Comparison of ENCODE assay signal across 8 cellular contexts in genomic region chr2:203328735-203329549, GRCh38. TPM values are rescaled to one million over a fixed set of nuclear protein-coding genes. Genes with fewer than 3 reads are reported as not detected.
DNase-seq lines count a peak whose midpoint lies in the region; ATAC-seq, FAIRE-seq and TF ChIP-seq lines count a peak whose summit lies in the region.

No MANE protein-coding gene starts in this region.

- peak overlapping the region; percentile 93 for H3K27ac Mint-ChIP-seq in WTC11

- TF ChIP-seq CTCF in GM10266 (IDR thresholded peaks at IDR 0.05; ENCODE audit: control insufficient read depth, insufficient read depth, low read depth, missing control alignments): no peak
- TF ChIP-seq CTCF in WTC11 (IDR thresholded peaks at IDR 0.05): no peak

- POLR2A ChIA-PET in WTC11 (lab: Charles Lee): interaction anchor here (0.6 to 1.0 kb wide), 3 partner anchors 26 to 89 kb away, joined by 3 to 7 read pairs (median 3); no protein-coding TSS in a partner anchor

- H3K4me1 Mint-ChIP-seq in WTC11: peaks cover 32% of the 10 kb centered on the region

- CTCF ChIA-PET in WTC11 (lab: Charles Lee): interaction anchor here (0.7 kb wide), 2 partner anchors 12 to 88 kb away, joined by 5 read pairs; no protein-coding TSS in a partner anchor

- H3K36me3 Mint-ChIP-seq in WTC11: no peaks in the 10 kb centered on the region; the same call in 1 of the 2 replicates

- ATAC-seq in WTC11 (peak; percentile 26), left lobe of liver (peak; percentile 74)

- no peaks in the 10 kb centered on the region for H3K27me3 Mint-ChIP-seq in WTC11 (ENCODE audit: low read depth)

- H3K9me3 Mint-ChIP-seq in WTC11: no peaks in the 10 kb centered on the region

- DNase-seq in GM10266 (ENCODE audit: extremely low spot score) (peak; percentile 74), H54 (ENCODE audit: insufficient read length, low spot score) (peak; percentile 38), LHCN-M2 (ENCODE audit: low read depth) (peak; percentile 37), WTC11 (ENCODE audit: low spot score) (peak; percentile 50), left lobe of liver (ENCODE audit: low spot score) (no peak), NCI-H1436 treated with DMSO at 0.1 percent for 48 hours (lab: John Stamatoyannopoulos, UW) (no peak)
- peak; percentile 50 for DNase-seq in stimulated activated CD4-positive, alpha-beta T cell treated with anti-CD3 and anti-CD28 coated beads, Interleukin-4, amount 100 ng/mL, for 1 hour

- peak overlapping the region; percentile 89 for H3K4me3 Mint-ChIP-seq in WTC11

- no peak for FAIRE-seq in H54 (lab: Jason Lieb, UNC)

- peak overlapping the region; percentile 79 for H3K27ac ChIP-seq in cingulate gyrus (ENCODE audit: low read depth, low read length)

- no peak for TF ChIP-seq POLR2A in H54 (IDR thresholded peaks at IDR 0.05; ENCODE audit: low read depth, low read length)

TF ChIP-seq in WTC11, 78 proteins besides CTCF, POLR2A, EP300 and RAD21:
- no peak for TF ChIP-seq RELA (CRISPR knock-in tag; IDR thresholded peaks at IDR 0.05; ENCODE audit: borderline replicate concordance)
TF ChIP-seq in WTC11: peak in this region for 0.

RNA-seq across cellular contexts. Expression of gene ABI2, which starts 0.7 kb away (rescaled TPM):
- 40.9 and 43.5 TPM in 2 replicates for total RNA-seq in LHCN-M2 (2014; rRNA removed)
- 41.7 TPM for polyA plus RNA-seq in LHCN-M2 (2012)
- 121 to 134 TPM (median 132 TPM) in 3 replicates for total RNA-seq in WTC11 (2021)
- 7.2 TPM for total RNA-seq in left lobe of liver

Comparison
In these comparisons a context has a peak if more than half of its experiments do, and no peak if none do; other contexts are left out.
1. DNase-seq: peak in GM10266 (single experiment), H54 (single experiment), LHCN-M2 (single experiment), WTC11 (single experiment) and stimulated activated CD4-positive, alpha-beta T cell treated with anti-CD3 and anti-CD28 coated beads, Interleukin-4, amount 100 ng/mL, for 1 hour (single experiment); none in left lobe of liver (single experiment) and NCI-H1436 treated with DMSO at 0.1 percent for 48 hours (single experiment).